ENCODE assay signal across 1 cellular context in genomic region chr3:149555941-149556340, GRCh38.
A peak's percentile ranks its signal among the peaks of the same experiment; 100 is the strongest.
TF ChIP-seq lines count a peak whose summit lies in the region.

No MANE protein-coding gene starts in this region.

TF ChIP-seq in GM12878, 131 proteins besides CTCF, POLR2A, EP300 and RAD21:
- TF ChIP-seq CUX1 (IDR thresholded peaks at IDR 0.05; ENCODE audit: insufficient replicate concordance, low read depth, low read length) (no peak), BHLHE40 (IDR thresholded peaks at IDR 0.05; ENCODE audit: borderline replicate concordance in 1 of 2, low read depth in 2 of 2, low read length in 1 of 2) (no peak), RUNX3 (IDR thresholded peaks at IDR 0.05; ENCODE audit: low read length) (0 out of 2 replicates have a peak, but pooled peaks have one; percentile 11)
TF ChIP-seq in GM12878: peak in this region for 1.
